ENCODE assay signal across 18 cellular contexts in the genomic region with DNA sequence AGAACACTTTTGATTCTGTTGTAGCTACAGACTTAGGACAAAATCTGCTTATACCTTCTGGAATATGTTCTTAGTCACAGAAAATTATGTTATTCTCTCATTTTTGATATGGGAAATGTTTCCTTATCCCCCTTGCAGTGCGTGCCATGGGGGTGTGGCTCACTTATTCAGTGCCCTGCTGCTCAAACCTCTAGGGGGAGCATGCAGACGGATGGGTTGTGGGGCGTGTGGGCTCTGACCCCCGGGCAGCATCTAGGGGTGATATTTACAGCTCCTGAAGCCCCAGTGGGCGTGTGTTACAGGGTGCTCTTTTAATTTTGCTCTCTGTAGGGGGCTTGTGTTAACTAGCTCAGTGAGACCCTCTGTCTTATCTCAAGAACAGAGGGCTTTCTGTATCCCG.
DNase-seq lines count a peak whose midpoint lies in the region; ATAC-seq and TF ChIP-seq lines count a peak whose summit lies in the region.
"Had no signal": no experiment of that assay in that cellular context is flagged by ENCODE, and none has a peak within 500 bp of the region (broad histone marks: within the 10 kb centered on the region; RNA-seq: fewer than 3 reads in every experiment).

No MANE protein-coding gene starts in this region.

- no peaks in the 10 kb centered on the region for H3K36me3 ChIP-seq in DOHH2 (ENCODE audit: control insufficient read depth, low read length)
- no peaks in the 10 kb centered on the region for H3K36me3 ChIP-seq in PC-3 (ENCODE audit: low read depth, low read length)

- CTCF ChIA-PET in PC-3 (lab: Charles Lee): no interaction called here

- H3K9me3 ChIP-seq in DOHH2 (ENCODE audit: control insufficient read depth, insufficient read depth, low read length): no peaks in the 10 kb centered on the region
- no peaks in the 10 kb centered on the region for H3K9me3 ChIP-seq in PC-3 (ENCODE audit: low read length)
- H3K9me3 ChIP-seq: mucosa of descending colon had no signal

- H3K79me2 ChIP-seq in DOHH2 (ENCODE audit: control insufficient read depth, low read length) (no peaks in the 10 kb centered on the region), PC-3 (ENCODE audit: low read length) (no peaks in the 10 kb centered on the region)

- H3K4me2 ChIP-seq in DOHH2 (ENCODE audit: low read length) (no peak overlapping the region), PC-3 (ENCODE audit: low read length) (no peak overlapping the region)

- H3K27me3 ChIP-seq in DOHH2 (ENCODE audit: control insufficient read depth, low read length) (peaks cover 3% of the 10 kb centered on the region; the same call in 1 of the 2 replicates), PC-3 (ENCODE audit: low read length) (peaks cover 83% of the 10 kb centered on the region)

- H3K4me3 ChIP-seq in DOHH2 (ENCODE audit: low read length) (no peak overlapping the region), PC-3 (ENCODE audit: low read length) (no peak overlapping the region)
- H3K4me3 ChIP-seq: mucosa of descending colon had no signal

- DNase-seq in GM20000 (ENCODE audit: low spot score) (no peak), PC-3 (peak; percentile 20), iPS-NIHi7 (ENCODE audit: extremely low spot score) (peak; percentile 21)
- no peak for DNase-seq in effector CD4-positive, alpha-beta T cell
- DNase-seq: activated CD4-positive, alpha-beta T cell treated with anti-CD3 and anti-CD28 coated beads for 48 hours; activated CD8-positive, alpha-beta memory T cell treated with anti-CD3 and anti-CD28 coated beads, Interleukin-2, amount 50 U/mL, for 4 hours; activated naive CD4-positive, alpha-beta T cell treated with Interleukin-2 at 50 U/mL for 16 hours; anterior cingulate cortex; Calu3; foreskin melanocyte; left ventricle myocardium superior; mucosa of descending colon; NCI-H187; NCI-H345; NK-92 treated with Interleukin-12 subunit alpha and Interleukin-12 subunit beta, amount 100 ng/mL, for 24 hours had no signal

- no TSS peak for BruUV-seq in PC-3 (replicated peaks; lab: Mats Ljungman, UMichigan)

- H2AFZ ChIP-seq in PC-3 (ENCODE audit: low read length): no peak overlapping the region

- no peaks in the 10 kb centered on the region for H4K20me1 ChIP-seq in DOHH2 (ENCODE audit: control insufficient read depth, insufficient read depth, low read depth, low read length)
- H4K20me1 ChIP-seq in PC-3 (ENCODE audit: low read length): no peaks in the 10 kb centered on the region

- TF ChIP-seq CTCF in DOHH2 (IDR thresholded peaks at IDR 0.05; ENCODE audit: low read depth, low read length, poor library complexity, severe bottlenecking) (peak; percentile 28), GM20000 (IDR thresholded peaks at IDR 0.05; ENCODE audit: extremely low read depth, missing control alignments) (peak; percentile 15), PC-3 (conservative IDR thresholded peaks at IDR 0.05; ENCODE audit: low read depth, low read length) (peak; percentile 54)

- POLR2A ChIA-PET in PC-3 (lab: Charles Lee; ENCODE audit: unreplicated experiment): no interaction called here

- H3K27ac ChIP-seq in DOHH2 (ENCODE audit: low read depth, low read length): no peak overlapping the region
- H3K27ac ChIP-seq in PC-3 (ENCODE audit: low read length): no peak overlapping the region

- H3K9me2 ChIP-seq in DOHH2 (replicated peaks; ENCODE audit: control insufficient read depth, low read length) (no peaks in the 10 kb centered on the region), PC-3 (replicated peaks; ENCODE audit: low read length) (no peaks in the 10 kb centered on the region)

- intact Hi-C loops in PC-3 (cut with micrococcal nuclease): no loop called here

- no peak for ATAC-seq in PC-3
- no peak for ATAC-seq in GM18517 (IDR thresholded peaks at IDR 0.05; ENCODE audit: unreplicated experiment)
- no peak for ATAC-seq in HG03139 (IDR thresholded peaks at IDR 0.05; ENCODE audit: unreplicated experiment)
- ATAC-seq: left ventricle myocardium superior, mucosa of descending colon had no signal

- H3F3A ChIP-seq in DOHH2 (ENCODE audit: control insufficient read depth, insufficient read depth) (no peaks in the 10 kb centered on the region), PC-3 (ENCODE audit: low read length, unreplicated experiment) (no peaks in the 10 kb centered on the region)

- H3K9ac ChIP-seq in PC-3 (ENCODE audit: low read length): no peak overlapping the region

- H3K4me1 ChIP-seq in DOHH2 (ENCODE audit: control insufficient read depth, low read length): peaks cover 14% of the 10 kb centered on the region
- no peaks in the 10 kb centered on the region for H3K4me1 ChIP-seq in PC-3 (ENCODE audit: insufficient read depth, low read length)

Comparison
In these comparisons a context has a peak if more than half of its experiments do, and no peak if none do; other contexts are left out.
1. DNase-seq: peak in PC-3 (single experiment) and iPS-NIHi7 (single experiment); none in GM20000 (single experiment) and effector CD4-positive, alpha-beta T cell (single experiment).
2. Peak in every context shown above with its lines, with median percentiles within 50 percentile points of each other: CTCF ChIP-seq.